Comparison of ENCODE assay signal across 11 cellular contexts in genomic region chrX:15158736-15159406, GRCh38.
DNase-seq lines count a peak whose midpoint lies in the region; ATAC-seq lines count a peak whose summit lies in the region.
"Had no signal": no experiment of that assay in that cellular context is flagged by ENCODE, and none has a peak within 500 bp of the region (broad histone marks: within the 10 kb centered on the region; RNA-seq: fewer than 3 reads in every experiment).

No MANE protein-coding gene starts in this region.

- H3K4me3 Mint-ChIP-seq in activated CD4-positive, alpha-beta memory T cell treated with anti-CD3 and anti-CD28 coated beads for 36 hours: peak overlapping the region; percentile 57
- peak overlapping the region; percentile 57 for H3K4me3 Mint-ChIP-seq in stimulated activated effector memory CD8-positive, alpha-beta T cell treated with anti-CD3 and anti-CD28 coated beads, Interleukin-12 subunit alpha, Interleukin-12 subunit beta, amount 100 ng/mL, for 72 hours

- H4K20me1 ChIP-seq in Karpas-422 (ENCODE audit: insufficient read depth, low read depth, low read length): no peaks in the 10 kb centered on the region

- no peaks in the 10 kb centered on the region for H3K79me2 ChIP-seq in Karpas-422 (ENCODE audit: low read length)

- H3K36me3 Mint-ChIP-seq in activated CD4-positive, alpha-beta memory T cell treated with anti-CD3 and anti-CD28 coated beads for 36 hours: no peaks in the 10 kb centered on the region
- no peaks in the 10 kb centered on the region for H3K36me3 Mint-ChIP-seq in stimulated activated effector memory CD8-positive, alpha-beta T cell treated with anti-CD3 and anti-CD28 coated beads, Interleukin-12 subunit alpha, Interleukin-12 subunit beta, amount 100 ng/mL, for 72 hours

- intact Hi-C loops in activated CD4-positive, alpha-beta memory T cell treated with anti-CD3 and anti-CD28 coated beads for 36 hours (cut with micrococcal nuclease): loop anchor here (1.0 to 10.0 kb wide), 9 partner anchors 8 to 1130 kb away; partner anchors contain the start of genes FANCB, GEMIN8, MOSPD2 and PIGA

- H3K4me1 ChIP-seq in Karpas-422 (ENCODE audit: low read length): no peaks in the 10 kb centered on the region
- H3K4me1 ChIP-seq: ascending aorta had no signal

- no peaks in the 10 kb centered on the region for H3K9me3 Mint-ChIP-seq in activated CD4-positive, alpha-beta memory T cell treated with anti-CD3 and anti-CD28 coated beads for 36 hours
- H3K9me3 Mint-ChIP-seq in stimulated activated effector memory CD8-positive, alpha-beta T cell treated with anti-CD3 and anti-CD28 coated beads, Interleukin-12 subunit alpha, Interleukin-12 subunit beta, amount 100 ng/mL, for 72 hours: no peaks in the 10 kb centered on the region

- POLR2A ChIA-PET in activated CD4-positive, alpha-beta memory T cell treated with anti-CD3 and anti-CD28 coated beads for 36 hours (lab: Charles Lee): interaction anchor here (1.0 kb wide), 1 partner anchor 44 kb away, joined by 4 read pairs; no protein-coding TSS in a partner anchor

- H3K4me3 ChIP-seq in Karpas-422 (ENCODE audit: low read length): no peak overlapping the region
- H3K4me3 ChIP-seq: ascending aorta, PC-9 had no signal

- CTCF ChIA-PET in activated CD4-positive, alpha-beta memory T cell treated with anti-CD3 and anti-CD28 coated beads for 36 hours (lab: Charles Lee): interaction anchor here (1.0 to 2.0 kb wide), 3 partner anchors 15 to 43 kb away, joined by 4 to 8 read pairs (median 5); no protein-coding TSS in a partner anchor

- ATAC-seq in HG02943 (IDR thresholded peaks at IDR 0.05; ENCODE audit: low read depth, unreplicated experiment): peak; percentile 67
- peak; percentile 98 for ATAC-seq in stimulated activated effector memory CD8-positive, alpha-beta T cell treated with anti-CD3 and anti-CD28 coated beads, Interleukin-12 subunit alpha, Interleukin-12 subunit beta, amount 100 ng/mL, for 72 hours

- H3K36me3 ChIP-seq in Karpas-422 (ENCODE audit: insufficient read depth, low read length): no peaks in the 10 kb centered on the region
- H3K36me3 ChIP-seq: ascending aorta had no signal

- H3K9ac ChIP-seq in Karpas-422 (ENCODE audit: low read length): no peak overlapping the region

- no peak overlapping the region for H3K27ac ChIP-seq in Karpas-422 (ENCODE audit: low read length)
- H3K27ac ChIP-seq: ascending aorta, PC-9 had no signal

- peak; percentile 63 for DNase-seq in activated CD8-positive, alpha-beta memory T cell treated with anti-CD3 and anti-CD28 coated beads for 24 hours
- no peak for DNase-seq in activated CD8-positive, alpha-beta memory T cell treated with anti-CD3 and anti-CD28 coated beads, Interleukin-2, amount 50 U/mL, for 4 hours
- DNase-seq in activated CD4-positive, alpha-beta memory T cell treated with anti-CD3 and anti-CD28 coated beads for 36 hours: peak; percentile 51
- DNase-seq in stimulated activated effector memory CD8-positive, alpha-beta T cell treated with anti-CD3 and anti-CD28 coated beads, Interleukin-12 subunit alpha, Interleukin-12 subunit beta, amount 100 ng/mL, for 72 hours (ENCODE audit: low spot score in 2 of 2): peak in 1 of 2 donors; percentile 53
- DNase-seq in NCI-H748 treated with DMSO at 0.1 percent for 48 hours (lab: John Stamatoyannopoulos, UW): no peak
- DNase-seq in epidermal melanocyte (ENCODE audit: insufficient read length, low spot score): no peak
- DNase-seq in Karpas-422: no peak
- DNase-seq: ACHN, PC-9 had no signal

- H3K9me3 ChIP-seq in Karpas-422 (ENCODE audit: low read length): no peaks in the 10 kb centered on the region
- H3K9me3 ChIP-seq: ascending aorta had no signal

- peaks cover 2% of the 10 kb centered on the region for H3K27me3 Mint-ChIP-seq in activated CD4-positive, alpha-beta memory T cell treated with anti-CD3 and anti-CD28 coated beads for 36 hours

- H3K4me1 Mint-ChIP-seq in activated CD4-positive, alpha-beta memory T cell treated with anti-CD3 and anti-CD28 coated beads for 36 hours (ENCODE audit: low read depth): peaks cover 34% of the 10 kb centered on the region
- H3K4me1 Mint-ChIP-seq in stimulated activated effector memory CD8-positive, alpha-beta T cell treated with anti-CD3 and anti-CD28 coated beads, Interleukin-12 subunit alpha, Interleukin-12 subunit beta, amount 100 ng/mL, for 72 hours: peaks cover 13% of the 10 kb centered on the region

- H2AFZ ChIP-seq in Karpas-422 (ENCODE audit: low read length): no peak overlapping the region
- H2AFZ ChIP-seq: PC-9 had no signal

- no peak overlapping the region for H3K4me2 ChIP-seq in Karpas-422 (ENCODE audit: low read depth, low read length, poor library complexity, severe bottlenecking)
- H3K4me2 ChIP-seq: PC-9 had no signal

- H3K9me2 ChIP-seq in Karpas-422 (replicated peaks; ENCODE audit: insufficient read depth, low read length): no peaks in the 10 kb centered on the region

- H3K27ac Mint-ChIP-seq in activated CD4-positive, alpha-beta memory T cell treated with anti-CD3 and anti-CD28 coated beads for 36 hours: peak overlapping the region; percentile 70
- peak overlapping the region; percentile 84 for H3K27ac Mint-ChIP-seq in stimulated activated effector memory CD8-positive, alpha-beta T cell treated with anti-CD3 and anti-CD28 coated beads, Interleukin-12 subunit alpha, Interleukin-12 subunit beta, amount 100 ng/mL, for 72 hours

- no peaks in the 10 kb centered on the region for H3K27me3 ChIP-seq in Karpas-422 (ENCODE audit: low read length)
- H3K27me3 ChIP-seq: ascending aorta had no signal

Comparison
In these comparisons a context has a peak if more than half of its experiments do, and no peak if none do; other contexts are left out.
1. DNase-seq: peak in activated CD8-positive, alpha-beta memory T cell treated with anti-CD3 and anti-CD28 coated beads for 24 hours (single experiment) and activated CD4-positive, alpha-beta memory T cell treated with anti-CD3 and anti-CD28 coated beads for 36 hours (single experiment); none in activated CD8-positive, alpha-beta memory T cell treated with anti-CD3 and anti-CD28 coated beads, Interleukin-2, amount 50 U/mL, for 4 hours (single experiment), NCI-H748 treated with DMSO at 0.1 percent for 48 hours (single experiment), epidermal melanocyte (single experiment) and Karpas-422 (single experiment).